Comparison of ENCODE assay signal across 1 cellular context in the genomic region with DNA sequence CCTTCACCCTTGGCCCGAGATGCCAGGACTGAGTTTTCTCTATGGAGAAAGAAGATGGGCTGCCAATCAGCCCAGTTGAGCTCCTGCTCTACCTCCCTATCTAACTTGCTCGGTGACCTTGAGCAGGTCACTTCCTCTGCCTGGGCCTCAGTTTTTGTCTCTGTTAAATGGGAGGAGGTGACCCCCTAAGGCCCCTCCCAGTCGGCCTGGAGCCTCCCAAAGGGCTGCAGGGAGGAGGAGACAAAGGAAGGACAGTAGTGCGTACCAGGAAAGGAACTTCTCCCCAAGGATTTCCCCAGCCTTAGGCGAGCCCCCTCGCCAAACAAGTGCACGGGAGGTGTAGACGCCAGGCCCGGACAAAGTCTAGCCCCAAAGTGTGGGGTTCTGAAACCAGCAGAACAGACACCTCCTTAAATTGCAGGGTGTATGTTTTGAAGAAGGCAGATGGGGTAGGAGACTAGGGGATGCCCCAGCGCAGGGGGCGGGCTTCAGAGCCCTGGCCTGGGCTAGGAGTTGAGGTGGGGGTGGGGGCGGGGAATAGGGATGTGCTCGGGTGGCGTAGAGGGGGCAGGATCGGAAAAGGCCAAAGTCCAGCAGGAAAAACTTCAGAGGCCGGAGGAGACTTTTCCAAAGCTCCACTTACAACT.
TF ChIP-seq lines count a peak whose summit lies in the region.

No MANE protein-coding gene starts in this region.

TF ChIP-seq in GM12878, 131 proteins besides CTCF, POLR2A, EP300 and RAD21:
- peak; percentile 71; the same call in 1 of the 2 replicates for TF ChIP-seq ZNF217 (IDR thresholded peaks at IDR 0.05)
- no peak for TF ChIP-seq ZBED1 (IDR thresholded peaks at IDR 0.05; ENCODE audit: borderline replicate concordance)
- TF ChIP-seq MEF2B (IDR thresholded peaks at IDR 0.05; ENCODE audit: partially characterized antibody, poor library complexity, severe bottlenecking), result no peak
- TF ChIP-seq CBX5 (IDR thresholded peaks at IDR 0.05; ENCODE audit: low read depth), result no peak
- TF ChIP-seq EGR1 (IDR thresholded peaks at IDR 0.05; ENCODE audit: borderline replicate concordance in 1 of 2, low read depth in 2 of 2, low read length in 2 of 2), result no peak
- no peak for TF ChIP-seq HCFC1 (IDR thresholded peaks at IDR 0.05; ENCODE audit: low read length)
- TF ChIP-seq MXI1 (IDR thresholded peaks at IDR 0.05; ENCODE audit: low read depth, low read length), result no peak
- TF ChIP-seq, protein P1, sequence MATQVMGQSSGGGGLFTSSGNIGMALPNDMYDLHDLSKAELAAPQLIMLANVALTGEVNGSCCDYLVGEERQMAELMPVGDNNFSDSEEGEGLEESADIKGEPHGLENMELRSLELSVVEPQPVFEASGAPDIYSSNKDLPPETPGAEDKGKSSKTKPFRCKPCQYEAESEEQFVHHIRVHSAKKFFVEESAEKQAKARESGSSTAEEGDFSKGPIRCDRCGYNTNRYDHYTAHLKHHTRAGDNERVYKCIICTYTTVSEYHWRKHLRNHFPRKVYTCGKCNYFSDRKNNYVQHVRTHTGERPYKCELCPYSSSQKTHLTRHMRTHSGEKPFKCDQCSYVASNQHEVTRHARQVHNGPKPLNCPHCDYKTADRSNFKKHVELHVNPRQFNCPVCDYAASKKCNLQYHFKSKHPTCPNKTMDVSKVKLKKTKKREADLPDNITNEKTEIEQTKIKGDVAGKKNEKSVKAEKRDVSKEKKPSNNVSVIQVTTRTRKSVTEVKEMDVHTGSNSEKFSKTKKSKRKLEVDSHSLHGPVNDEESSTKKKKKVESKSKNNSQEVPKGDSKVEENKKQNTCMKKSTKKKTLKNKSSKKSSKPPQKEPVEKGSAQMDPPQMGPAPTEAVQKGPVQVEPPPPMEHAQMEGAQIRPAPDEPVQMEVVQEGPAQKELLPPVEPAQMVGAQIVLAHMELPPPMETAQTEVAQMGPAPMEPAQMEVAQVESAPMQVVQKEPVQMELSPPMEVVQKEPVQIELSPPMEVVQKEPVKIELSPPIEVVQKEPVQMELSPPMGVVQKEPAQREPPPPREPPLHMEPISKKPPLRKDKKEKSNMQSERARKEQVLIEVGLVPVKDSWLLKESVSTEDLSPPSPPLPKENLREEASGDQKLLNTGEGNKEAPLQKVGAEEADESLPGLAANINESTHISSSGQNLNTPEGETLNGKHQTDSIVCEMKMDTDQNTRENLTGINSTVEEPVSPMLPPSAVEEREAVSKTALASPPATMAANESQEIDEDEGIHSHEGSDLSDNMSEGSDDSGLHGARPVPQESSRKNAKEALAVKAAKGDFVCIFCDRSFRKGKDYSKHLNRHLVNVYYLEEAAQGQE (IDR thresholded peaks at IDR 0.05; ENCODE audit: low read depth, low read length), result no peak
- no peak for TF ChIP-seq POU2F2 (IDR thresholded peaks at IDR 0.05; ENCODE audit: borderline replicate concordance, low read depth, low read length)
- TF ChIP-seq, protein P2, sequence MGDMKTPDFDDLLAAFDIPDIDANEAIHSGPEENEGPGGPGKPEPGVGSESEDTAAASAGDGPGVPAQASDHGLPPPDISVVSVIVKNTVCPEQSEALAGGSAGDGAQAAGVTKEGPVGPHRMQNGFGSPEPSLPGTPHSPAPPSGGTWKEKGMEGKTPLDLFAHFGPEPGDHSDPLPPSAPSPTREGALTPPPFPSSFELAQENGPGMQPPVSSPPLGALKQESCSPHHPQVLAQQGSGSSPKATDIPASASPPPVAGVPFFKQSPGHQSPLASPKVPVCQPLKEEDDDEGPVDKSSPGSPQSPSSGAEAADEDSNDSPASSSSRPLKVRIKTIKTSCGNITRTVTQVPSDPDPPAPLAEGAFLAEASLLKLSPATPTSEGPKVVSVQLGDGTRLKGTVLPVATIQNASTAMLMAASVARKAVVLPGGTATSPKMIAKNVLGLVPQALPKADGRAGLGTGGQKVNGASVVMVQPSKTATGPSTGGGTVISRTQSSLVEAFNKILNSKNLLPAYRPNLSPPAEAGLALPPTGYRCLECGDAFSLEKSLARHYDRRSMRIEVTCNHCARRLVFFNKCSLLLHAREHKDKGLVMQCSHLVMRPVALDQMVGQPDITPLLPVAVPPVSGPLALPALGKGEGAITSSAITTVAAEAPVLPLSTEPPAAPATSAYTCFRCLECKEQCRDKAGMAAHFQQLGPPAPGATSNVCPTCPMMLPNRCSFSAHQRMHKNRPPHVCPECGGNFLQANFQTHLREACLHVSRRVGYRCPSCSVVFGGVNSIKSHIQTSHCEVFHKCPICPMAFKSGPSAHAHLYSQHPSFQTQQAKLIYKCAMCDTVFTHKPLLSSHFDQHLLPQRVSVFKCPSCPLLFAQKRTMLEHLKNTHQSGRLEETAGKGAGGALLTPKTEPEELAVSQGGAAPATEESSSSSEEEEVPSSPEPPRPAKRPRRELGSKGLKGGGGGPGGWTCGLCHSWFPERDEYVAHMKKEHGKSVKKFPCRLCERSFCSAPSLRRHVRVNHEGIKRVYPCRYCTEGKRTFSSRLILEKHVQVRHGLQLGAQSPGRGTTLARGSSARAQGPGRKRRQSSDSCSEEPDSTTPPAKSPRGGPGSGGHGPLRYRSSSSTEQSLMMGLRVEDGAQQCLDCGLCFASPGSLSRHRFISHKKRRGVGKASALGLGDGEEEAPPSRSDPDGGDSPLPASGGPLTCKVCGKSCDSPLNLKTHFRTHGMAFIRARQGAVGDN (IDR thresholded peaks at IDR 0.05), result no peak
- no peak for TF ChIP-seq NR2C2 (IDR thresholded peaks at IDR 0.05; ENCODE audit: borderline replicate concordance, control insufficient read depth, insufficient read length, low read depth)
- TF ChIP-seq SUPT20H (IDR thresholded peaks at IDR 0.05; ENCODE audit: borderline replicate concordance, control insufficient read depth, low read depth, low read length), result no peak
- TF ChIP-seq, protein P3, sequence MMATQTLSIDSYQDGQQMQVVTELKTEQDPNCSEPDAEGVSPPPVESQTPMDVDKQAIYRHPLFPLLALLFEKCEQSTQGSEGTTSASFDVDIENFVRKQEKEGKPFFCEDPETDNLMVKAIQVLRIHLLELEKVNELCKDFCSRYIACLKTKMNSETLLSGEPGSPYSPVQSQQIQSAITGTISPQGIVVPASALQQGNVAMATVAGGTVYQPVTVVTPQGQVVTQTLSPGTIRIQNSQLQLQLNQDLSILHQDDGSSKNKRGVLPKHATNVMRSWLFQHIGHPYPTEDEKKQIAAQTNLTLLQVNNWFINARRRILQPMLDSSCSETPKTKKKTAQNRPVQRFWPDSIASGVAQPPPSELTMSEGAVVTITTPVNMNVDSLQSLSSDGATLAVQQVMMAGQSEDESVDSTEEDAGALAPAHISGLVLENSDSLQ (IDR thresholded peaks at IDR 0.05), result peak; percentile 53
- TF ChIP-seq, protein P4, sequence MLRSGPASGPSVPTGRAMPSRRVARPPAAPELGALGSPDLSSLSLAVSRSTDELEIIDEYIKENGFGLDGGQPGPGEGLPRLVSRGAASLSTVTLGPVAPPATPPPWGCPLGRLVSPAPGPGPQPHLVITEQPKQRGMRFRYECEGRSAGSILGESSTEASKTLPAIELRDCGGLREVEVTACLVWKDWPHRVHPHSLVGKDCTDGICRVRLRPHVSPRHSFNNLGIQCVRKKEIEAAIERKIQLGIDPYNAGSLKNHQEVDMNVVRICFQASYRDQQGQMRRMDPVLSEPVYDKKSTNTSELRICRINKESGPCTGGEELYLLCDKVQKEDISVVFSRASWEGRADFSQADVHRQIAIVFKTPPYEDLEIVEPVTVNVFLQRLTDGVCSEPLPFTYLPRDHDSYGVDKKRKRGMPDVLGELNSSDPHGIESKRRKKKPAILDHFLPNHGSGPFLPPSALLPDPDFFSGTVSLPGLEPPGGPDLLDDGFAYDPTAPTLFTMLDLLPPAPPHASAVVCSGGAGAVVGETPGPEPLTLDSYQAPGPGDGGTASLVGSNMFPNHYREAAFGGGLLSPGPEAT (IDR thresholded peaks at IDR 0.05; ENCODE audit: low read depth), result no peak
- peak; percentile 75 for TF ChIP-seq NR2F1 (conservative IDR thresholded peaks at IDR 0.05)
- TF ChIP-seq POLR2AphosphoS2 (IDR thresholded peaks at IDR 0.05; ENCODE audit: low read depth, low read length), result no peak
- no peak for TF ChIP-seq ATF7 (IDR thresholded peaks at IDR 0.05; ENCODE audit: low read depth)
- no peak for TF ChIP-seq ZNF274 (IDR thresholded peaks at IDR 0.05; ENCODE audit: insufficient read depth, insufficient read length)
- no peak for TF ChIP-seq ETV6 (conservative IDR thresholded peaks at IDR 0.05 in 1 of 2, IDR thresholded peaks at IDR 0.05 in 1 of 2; ENCODE audit: borderline replicate concordance in 1 of 2, low read depth in 1 of 2)
- TF ChIP-seq NFXL1 (IDR thresholded peaks at IDR 0.05; ENCODE audit: borderline replicate concordance), result no peak
- no peak for TF ChIP-seq BACH1 (IDR thresholded peaks at IDR 0.05; ENCODE audit: borderline replicate concordance)
- TF ChIP-seq BRCA1 (IDR thresholded peaks at IDR 0.05; ENCODE audit: low read depth, low read length), result no peak
- TF ChIP-seq, protein P5, sequence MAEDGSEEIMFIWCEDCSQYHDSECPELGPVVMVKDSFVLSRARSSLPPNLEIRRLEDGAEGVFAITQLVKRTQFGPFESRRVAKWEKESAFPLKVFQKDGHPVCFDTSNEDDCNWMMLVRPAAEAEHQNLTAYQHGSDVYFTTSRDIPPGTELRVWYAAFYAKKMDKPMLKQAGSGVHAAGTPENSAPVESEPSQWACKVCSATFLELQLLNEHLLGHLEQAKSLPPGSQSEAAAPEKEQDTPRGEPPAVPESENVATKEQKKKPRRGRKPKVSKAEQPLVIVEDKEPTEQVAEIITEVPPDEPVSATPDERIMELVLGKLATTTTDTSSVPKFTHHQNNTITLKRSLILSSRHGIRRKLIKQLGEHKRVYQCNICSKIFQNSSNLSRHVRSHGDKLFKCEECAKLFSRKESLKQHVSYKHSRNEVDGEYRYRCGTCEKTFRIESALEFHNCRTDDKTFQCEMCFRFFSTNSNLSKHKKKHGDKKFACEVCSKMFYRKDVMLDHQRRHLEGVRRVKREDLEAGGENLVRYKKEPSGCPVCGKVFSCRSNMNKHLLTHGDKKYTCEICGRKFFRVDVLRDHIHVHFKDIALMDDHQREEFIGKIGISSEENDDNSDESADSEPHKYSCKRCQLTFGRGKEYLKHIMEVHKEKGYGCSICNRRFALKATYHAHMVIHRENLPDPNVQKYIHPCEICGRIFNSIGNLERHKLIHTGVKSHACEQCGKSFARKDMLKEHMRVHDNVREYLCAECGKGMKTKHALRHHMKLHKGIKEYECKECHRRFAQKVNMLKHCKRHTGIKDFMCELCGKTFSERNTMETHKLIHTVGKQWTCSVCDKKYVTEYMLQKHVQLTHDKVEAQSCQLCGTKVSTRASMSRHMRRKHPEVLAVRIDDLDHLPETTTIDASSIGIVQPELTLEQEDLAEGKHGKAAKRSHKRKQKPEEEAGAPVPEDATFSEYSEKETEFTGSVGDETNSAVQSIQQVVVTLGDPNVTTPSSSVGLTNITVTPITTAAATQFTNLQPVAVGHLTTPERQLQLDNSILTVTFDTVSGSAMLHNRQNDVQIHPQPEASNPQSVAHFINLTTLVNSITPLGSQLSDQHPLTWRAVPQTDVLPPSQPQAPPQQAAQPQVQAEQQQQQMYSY (CRISPR knock-in tag; IDR thresholded peaks at IDR 0.05), result no peak
- TF ChIP-seq SMARCA5 (IDR thresholded peaks at IDR 0.05), result peak; percentile 84
- TF ChIP-seq ESRRA (IDR thresholded peaks at IDR 0.05; ENCODE audit: low read length), result peak; percentile 35; the same call in 1 of the 2 replicates
- TF ChIP-seq IKZF1 (conservative IDR thresholded peaks at IDR 0.05), result no peak
- TF ChIP-seq LARP7 (IDR thresholded peaks at IDR 0.05), result peak; percentile 59; the same call in 1 of the 2 replicates
- no peak for TF ChIP-seq CEBPB (IDR thresholded peaks at IDR 0.05; ENCODE audit: borderline replicate concordance in 1 of 2, low read depth in 2 of 2, low read length in 2 of 2)
- TF ChIP-seq DPF2 (IDR thresholded peaks at IDR 0.05), result no peak
